ENCODE assay signal across 25 cellular contexts in genomic region chr18:39348757-39349156, GRCh38.
"Had no signal": no experiment of that assay in that cellular context is flagged by ENCODE, and none has a peak within 500 bp of the region (broad histone marks: within the 10 kb centered on the region; RNA-seq: fewer than 3 reads in every experiment).

No MANE protein-coding gene starts in this region.

- H3K27ac ChIP-seq: adrenal gland, body of pancreas, SJCRH30, SK-N-MC had no signal

- DNase-seq: activated CD4-positive, alpha-beta T cell treated with anti-CD3 and anti-CD28 coated beads, Interleukin-2, amount 10 ng/mL, durations not matched to agents 24 days and 14 days; activated CD4-positive, alpha-beta T cell treated with anti-CD3 and anti-CD28 coated beads, Interleukin-2, amount 50 U/mL, for 4 hours; activated CD8-positive, alpha-beta T cell treated with anti-CD3 and anti-CD28 coated beads, Interleukin-2, amount 10 ng/mL, durations not matched to agents 7 days and 5 days; activated gamma-delta T cell treated with Interleukin-2 at 50 U/mL for 16 hours; activated naive CD4-positive, alpha-beta T cell treated with anti-CD3 and anti-CD28 coated beads for 36 hours; activated T-cell treated with anti-CD3 and anti-CD28 coated beads, Interleukin-2, amount 50 U/mL, for 24 hours; adrenal gland; body of pancreas; caudate nucleus; cerebellar nuclear complex; MG63; NCI-H1105; NCI-H1417 treated with DMSO at 0.1 percent for 48 hours; NCI-H187 treated with DMSO at 0.1 percent for 48 hours; NCI-H2081 treated with DMSO at 0.1 percent for 48 hours; NCI-H345; NCI-H524 treated with DMSO at 0.1 percent for 48 hours; SHP77; SJCRH30 had no signal

- H3K36me3 ChIP-seq: adrenal gland, MG63, SJCRH30 had no signal

- FAIRE-seq: astrocyte, bronchial epithelial cell, colon had no signal

- H3K4me3 ChIP-seq: adrenal gland, body of pancreas, MG63, SJCRH30, SK-N-MC had no signal

- ATAC-seq: activated CD8-positive, alpha-beta T cell treated with anti-CD3 and anti-CD28 coated beads, Interleukin-2, amount 10 ng/mL, durations not matched to agents 7 days and 5 days; activated naive CD4-positive, alpha-beta T cell treated with anti-CD3 and anti-CD28 coated beads, Interleukin-2, amount 50 U/mL, for 72 hours; body of pancreas; Panc1 had no signal

- H3K27me3 ChIP-seq: adrenal gland, body of pancreas, MG63, SJCRH30 had no signal
